Comparison of ENCODE assay signal across 9 cellular contexts in the genomic region with DNA sequence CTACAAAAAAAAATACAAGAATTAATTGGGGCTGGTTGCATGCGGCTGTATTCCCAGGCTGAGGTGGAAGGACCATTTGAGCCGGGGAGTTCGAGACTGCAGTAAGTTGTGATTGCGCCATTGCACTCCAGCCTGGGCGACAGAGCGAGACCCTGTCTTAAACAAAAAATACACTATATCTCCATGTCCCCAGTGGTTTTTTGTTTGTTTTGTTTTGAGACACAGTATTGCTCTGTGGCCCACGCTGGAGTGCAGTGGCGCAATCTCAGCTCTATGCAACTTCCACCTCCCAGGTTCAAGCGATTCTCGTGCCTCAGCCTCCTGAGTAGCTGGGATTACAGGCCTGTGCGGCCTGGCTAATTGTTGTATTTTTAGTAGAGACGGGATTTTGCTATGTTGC. TPM values are rescaled to one million over a fixed set of nuclear protein-coding genes. Genes with fewer than 3 reads are reported as not detected.
DNase-seq lines count a peak whose midpoint lies in the region; ATAC-seq, FAIRE-seq and TF ChIP-seq lines count a peak whose summit lies in the region.
"Had no signal": no experiment of that assay in that cellular context is flagged by ENCODE, and none has a peak within 500 bp of the region (broad histone marks: within the 10 kb centered on the region; RNA-seq: fewer than 3 reads in every experiment).

No MANE protein-coding gene starts in this region.

- H3K9ac ChIP-seq in keratinocyte (ENCODE audit: control insufficient read depth, extremely low read depth, insufficient read depth, low read length), result peak overlapping the region; percentile 94

- peak overlapping the region; percentile 85 to 99 (median 93) for H3K4me3 ChIP-seq in keratinocyte (ENCODE audit: control insufficient read depth in 2 of 3, extremely low read depth in 1 of 3, insufficient read depth in 2 of 3, low read depth in 1 of 3, low read length in 3 of 3)
- H3K4me3 ChIP-seq in thoracic aorta, result peak overlapping the region; percentile 94

- no peaks in the 10 kb centered on the region for H4K20me1 ChIP-seq in keratinocyte (ENCODE audit: control insufficient read depth, extremely low read depth, insufficient read depth, low read length)

- H3K27me3 ChIP-seq in keratinocyte (ENCODE audit: control insufficient read depth, extremely low read depth, insufficient read depth, low read length), result no peaks in the 10 kb centered on the region
- no peaks in the 10 kb centered on the region for H3K27me3 ChIP-seq in thoracic aorta (replicated peaks; ENCODE audit: insufficient read depth)

- in situ Hi-C loops in G401 (cut with HindIII; ENCODE audit: low sequenced_read_pairs), result no loop called here

- H3K4me1 ChIP-seq in keratinocyte (ENCODE audit: control insufficient read depth, extremely low read depth, insufficient read depth, low read length) (peaks cover 27% of the 10 kb centered on the region), thoracic aorta (ENCODE audit: control insufficient read depth in 1 of 2, low read depth in 2 of 2) (peaks cover 13 to 24% of the 10 kb centered on the region in 2 donors)

- H3K27ac Mint-ChIP-seq in activated CD8-positive, alpha-beta memory T cell treated with anti-CD3 and anti-CD28 coated beads, Interleukin-2, amount 10 ng/mL, durations not matched to agents 7 days and 5 days, result peak overlapping the region; percentile 79
- H3K27ac Mint-ChIP-seq in activated T-helper 17 cell treated with anti-CD3 and anti-CD28 coated beads, Interleukin-2, amount 50 U/mL, for 72 hours, result peak overlapping the region; percentile 98

- H3K9me1 ChIP-seq in keratinocyte (ENCODE audit: control insufficient read depth, extremely low read depth, insufficient read depth, low read length), result peaks cover 4% of the 10 kb centered on the region

- H3K27ac ChIP-seq in keratinocyte (ENCODE audit: control insufficient read depth, insufficient read depth, low read length), result no peak overlapping the region
- H3K27ac ChIP-seq in thoracic aorta, result no peak overlapping the region

- H3K4me1 Mint-ChIP-seq in activated CD8-positive, alpha-beta memory T cell treated with anti-CD3 and anti-CD28 coated beads, Interleukin-2, amount 10 ng/mL, durations not matched to agents 7 days and 5 days, result peaks cover 29% of the 10 kb centered on the region
- H3K4me1 Mint-ChIP-seq in activated T-helper 17 cell treated with anti-CD3 and anti-CD28 coated beads, Interleukin-2, amount 50 U/mL, for 72 hours, result peaks cover 8% of the 10 kb centered on the region

- H3K36me3 ChIP-seq in keratinocyte (ENCODE audit: control insufficient read depth in 2 of 2, extremely low read depth in 1 of 2, insufficient read depth in 2 of 2, low read length in 2 of 2) (peaks cover 3 to 28% of the 10 kb centered on the region in 2 experiments), thoracic aorta (peaks cover 27% of the 10 kb centered on the region)

- H2AFZ ChIP-seq in keratinocyte (ENCODE audit: control insufficient read depth, low read length), result no peak overlapping the region

- H3K4me2 ChIP-seq in keratinocyte (ENCODE audit: control insufficient read depth, extremely low read depth, insufficient read depth, low read depth, low read length), result peak overlapping the region; percentile 93

- H3K79me2 ChIP-seq in keratinocyte (ENCODE audit: control insufficient read depth, insufficient read depth, low read length), result peaks cover 36% of the 10 kb centered on the region

- DNase-seq in activated CD8-positive, alpha-beta memory T cell treated with anti-CD3 and anti-CD28 coated beads, Interleukin-2, amount 10 ng/mL, durations not matched to agents 7 days and 5 days, result no peak
- no peak for DNase-seq in activated CD8-positive, alpha-beta memory T cell treated with anti-CD3 and anti-CD28 coated beads, Interleukin-2, amount 50 U/mL, for 4 hours
- DNase-seq in keratinocyte (ENCODE audit: low read depth, low spot score) (no peak), thoracic aorta (ENCODE audit: low spot score) (no peak), G401 (ENCODE audit: low spot score) (no peak), NCI-H2171 (lab: John Stamatoyannopoulos, UW) (no peak)
- DNase-seq: DMS 273 treated with DMSO at 0.1 percent for 48 hours had no signal

- no peaks in the 10 kb centered on the region for H3K27me3 Mint-ChIP-seq in activated CD8-positive, alpha-beta memory T cell treated with anti-CD3 and anti-CD28 coated beads, Interleukin-2, amount 10 ng/mL, durations not matched to agents 7 days and 5 days
- no peaks in the 10 kb centered on the region for H3K27me3 Mint-ChIP-seq in activated T-helper 17 cell treated with anti-CD3 and anti-CD28 coated beads, Interleukin-2, amount 50 U/mL, for 72 hours

- dilution Hi-C loops in keratinocyte (cut with MboI; ENCODE audit: extremely low pct_ligation_motif_present, low sequenced_read_pairs), result no loop called here

- H3K4me3 Mint-ChIP-seq in activated CD8-positive, alpha-beta memory T cell treated with anti-CD3 and anti-CD28 coated beads, Interleukin-2, amount 10 ng/mL, durations not matched to agents 7 days and 5 days, result peak overlapping the region; percentile 92
- H3K4me3 Mint-ChIP-seq in activated T-helper 17 cell treated with anti-CD3 and anti-CD28 coated beads, Interleukin-2, amount 50 U/mL, for 72 hours, result peak overlapping the region; percentile 88

- FAIRE-seq in keratinocyte (lab: Jason Lieb, UNC), result no peak

- TF ChIP-seq CTCF in keratinocyte (optimal IDR thresholded peaks at IDR 0.05 in 1 of 3, IDR thresholded peaks at IDR 0.05 in 1 of 3, conservative IDR thresholded peaks at IDR 0.05 in 1 of 3; ENCODE audit: extremely low read depth in 1 of 3, insufficient read depth in 2 of 3, low read length in 3 of 3), result no peak
- no peak for TF ChIP-seq CTCF in thoracic aorta (IDR thresholded peaks at IDR 0.05)

- no peak for ATAC-seq in activated CD8-positive, alpha-beta memory T cell treated with anti-CD3 and anti-CD28 coated beads, Interleukin-2, amount 10 ng/mL, durations not matched to agents 7 days and 5 days
- ATAC-seq in activated T-helper 17 cell treated with anti-CD3 and anti-CD28 coated beads, Interleukin-2, amount 50 U/mL, for 72 hours (replicated peaks), result no peak
- no peak for ATAC-seq in thoracic aorta (ENCODE audit: insufficient number of reproducible peaks, low FRiP score, low read depth)
- ATAC-seq in HG03571 (IDR thresholded peaks at IDR 0.05; ENCODE audit: unreplicated experiment), result no peak

- H3K9me3 ChIP-seq in keratinocyte (ENCODE audit: control insufficient read depth, low read depth, low read length) (no peaks in the 10 kb centered on the region), thoracic aorta (no peaks in the 10 kb centered on the region)

- CTCF ChIA-PET in activated CD8-positive, alpha-beta memory T cell treated with anti-CD3 and anti-CD28 coated beads, Interleukin-2, amount 10 ng/mL, durations not matched to agents 7 days and 5 days (lab: Charles Lee), result interaction anchor here (3.9 to 5.3 kb wide), 2 partner anchors 18 to 28 kb away, joined by 10 to 22 read pairs; no protein-coding TSS in a partner anchor

- H3K9me3 Mint-ChIP-seq in activated CD8-positive, alpha-beta memory T cell treated with anti-CD3 and anti-CD28 coated beads, Interleukin-2, amount 10 ng/mL, durations not matched to agents 7 days and 5 days (ENCODE audit: low read depth), result no peaks in the 10 kb centered on the region
- H3K9me3 Mint-ChIP-seq in activated T-helper 17 cell treated with anti-CD3 and anti-CD28 coated beads, Interleukin-2, amount 50 U/mL, for 72 hours, result no peaks in the 10 kb centered on the region

- peaks cover 6% of the 10 kb centered on the region for H3K36me3 Mint-ChIP-seq in activated CD8-positive, alpha-beta memory T cell treated with anti-CD3 and anti-CD28 coated beads, Interleukin-2, amount 10 ng/mL, durations not matched to agents 7 days and 5 days
- peaks cover 39% of the 10 kb centered on the region for H3K36me3 Mint-ChIP-seq in activated T-helper 17 cell treated with anti-CD3 and anti-CD28 coated beads, Interleukin-2, amount 50 U/mL, for 72 hours (ENCODE audit: low read depth)

RNA-seq across cellular contexts. Expression of gene COQ4, which starts 1.1 kb away (rescaled TPM):
- 10 to 100 TPM; 29.8 to 41.1 TPM for total RNA-seq in activated CD8-positive, alpha-beta memory T cell treated with anti-CD3 and anti-CD28 coated beads, Interleukin-2, amount 10 ng/mL, durations not matched to agents 7 days and 5 days
- 10 to 100 TPM; 30.8 to 44.4 TPM for total RNA-seq in activated T-helper 17 cell treated with anti-CD3 and anti-CD28 coated beads, Interleukin-2, amount 50 U/mL, for 72 hours
- 32.6 to 39.8 TPM (median 33.4 TPM) in 3 replicates for polyA plus RNA-seq in keratinocyte
- 9.3 TPM for polyA plus RNA-seq in keratinocyte (2011; ENCODE audit: low read depth)
- 20.0 and 33.2 TPM in 2 replicates for polyA plus RNA-seq in keratinocyte (2011; cell fraction: cytosol; rRNA removed)
- polyA plus RNA-seq in keratinocyte (2011; cell fraction: nucleus; rRNA removed), result 62.1 and 78.2 TPM in 2 replicates
- polyA plus RNA-seq in keratinocyte (2012; ENCODE audit: low replicate concordance), result 30.5 and 33.2 TPM in 2 replicates
- 24.2 to 32.6 TPM (median 31.0 TPM) in 3 replicates for polyA minus RNA-seq in keratinocyte
- polyA minus RNA-seq in keratinocyte (2011; cell fraction: cytosol; rRNA and poly(A)+ RNA removed), result 33.8 TPM
- 18.9 and 26.2 TPM in 2 replicates for polyA minus RNA-seq in keratinocyte (2011; cell fraction: nucleus; rRNA and poly(A)+ RNA removed)
- total RNA-seq in thoracic aorta, result 10 to 100 TPM; 28.7 to 40.1 TPM
- total RNA-seq in G401 (2014; rRNA removed; shearing (Covaris generic)), result 35.0 and 44.3 TPM in 2 replicates

RNA-seq across cellular contexts. Expression of gene TRUB2, which starts 1.5 kb away (rescaled TPM):
- total RNA-seq in activated CD8-positive, alpha-beta memory T cell treated with anti-CD3 and anti-CD28 coated beads, Interleukin-2, amount 10 ng/mL, durations not matched to agents 7 days and 5 days, result 10 to 100 TPM; 22.3 to 34.2 TPM
- total RNA-seq in activated T-helper 17 cell treated with anti-CD3 and anti-CD28 coated beads, Interleukin-2, amount 50 U/mL, for 72 hours, result 10 to 100 TPM; 22.6 to 35.2 TPM
- polyA plus RNA-seq in keratinocyte, result 15.5 to 25.8 TPM (median 17.2 TPM) in 3 replicates
- polyA plus RNA-seq in keratinocyte (2011; ENCODE audit: low read depth), result 12.6 TPM
- polyA plus RNA-seq in keratinocyte (2011; cell fraction: cytosol; rRNA removed), result 12.7 and 14.5 TPM in 2 replicates
- 13.6 and 14.5 TPM in 2 replicates for polyA plus RNA-seq in keratinocyte (2011; cell fraction: nucleus; rRNA removed)
- polyA plus RNA-seq in keratinocyte (2012; ENCODE audit: low replicate concordance), result 17.4 and 26.2 TPM in 2 replicates
- 17.7 to 27.2 TPM (median 22.5 TPM) in 3 replicates for polyA minus RNA-seq in keratinocyte
- 13.8 TPM for polyA minus RNA-seq in keratinocyte (2011; cell fraction: cytosol; rRNA and poly(A)+ RNA removed)
- 9.0 and 10.5 TPM in 2 replicates for polyA minus RNA-seq in keratinocyte (2011; cell fraction: nucleus; rRNA and poly(A)+ RNA removed)
- total RNA-seq in thoracic aorta, result 1 to 10 TPM; 7.4 to 8.4 TPM
- total RNA-seq in G401 (2014; rRNA removed; shearing (Covaris generic)), result 28.2 and 31.8 TPM in 2 replicates

RNA-seq across cellular contexts. Expression of gene SLC27A4, which starts 16.5 kb away (rescaled TPM):
- 10 to 100 TPM; 19.3 to 26.1 TPM for total RNA-seq in activated CD8-positive, alpha-beta memory T cell treated with anti-CD3 and anti-CD28 coated beads, Interleukin-2, amount 10 ng/mL, durations not matched to agents 7 days and 5 days
- 10 to 100 TPM in 1 of 2 donors, 1 to 10 TPM in 1; 7.7 to 22.3 TPM for total RNA-seq in activated T-helper 17 cell treated with anti-CD3 and anti-CD28 coated beads, Interleukin-2, amount 50 U/mL, for 72 hours
- polyA plus RNA-seq in keratinocyte, result 17.3 to 30.2 TPM (median 21.4 TPM) in 3 replicates
- polyA plus RNA-seq in keratinocyte (2011; ENCODE audit: low read depth), result 13.3 TPM
- 13.4 and 25.3 TPM in 2 replicates for polyA plus RNA-seq in keratinocyte (2011; cell fraction: cytosol; rRNA removed)
- 44.0 and 48.8 TPM in 2 replicates for polyA plus RNA-seq in keratinocyte (2011; cell fraction: nucleus; rRNA removed)
- 34.4 and 36.0 TPM in 2 replicates for polyA plus RNA-seq in keratinocyte (2012; ENCODE audit: low replicate concordance)
- 31.8 to 73.8 TPM (median 32.6 TPM) in 3 replicates for polyA minus RNA-seq in keratinocyte
- polyA minus RNA-seq in keratinocyte (2011; cell fraction: cytosol; rRNA and poly(A)+ RNA removed), result 48.5 TPM
- polyA minus RNA-seq in keratinocyte (2011; cell fraction: nucleus; rRNA and poly(A)+ RNA removed), result 54.5 and 59.6 TPM in 2 replicates
- 10 to 100 TPM; 20.9 to 36.8 TPM for total RNA-seq in thoracic aorta
- total RNA-seq in G401 (2014; rRNA removed; shearing (Covaris generic)), result 48.7 and 49.0 TPM in 2 replicates

RNA-seq across cellular contexts. Expression of gene URM1, which starts 47.4 kb away (rescaled TPM):
- 10 to 100 TPM; 61.4 to 81.0 TPM for total RNA-seq in activated CD8-positive, alpha-beta memory T cell treated with anti-CD3 and anti-CD28 coated beads, Interleukin-2, amount 10 ng/mL, durations not matched to agents 7 days and 5 days
- total RNA-seq in activated T-helper 17 cell treated with anti-CD3 and anti-CD28 coated beads, Interleukin-2, amount 50 U/mL, for 72 hours, result 10 to 100 TPM; 41.4 to 83.5 TPM
- 29.1 to 32.4 TPM (median 31.1 TPM) in 3 replicates for polyA plus RNA-seq in keratinocyte
- 16.3 TPM for polyA plus RNA-seq in keratinocyte (2011; ENCODE audit: low read depth)
- polyA plus RNA-seq in keratinocyte (2011; cell fraction: cytosol; rRNA removed), result 36.1 and 42.7 TPM in 2 replicates
- 26.5 and 29.4 TPM in 2 replicates for polyA plus RNA-seq in keratinocyte (2011; cell fraction: nucleus; rRNA removed)
- 32.5 and 33.6 TPM in 2 replicates for polyA plus RNA-seq in keratinocyte (2012; ENCODE audit: low replicate concordance)
- polyA minus RNA-seq in keratinocyte, result 28.4 to 49.4 TPM (median 35.9 TPM) in 3 replicates
- polyA minus RNA-seq in keratinocyte (2011; cell fraction: cytosol; rRNA and poly(A)+ RNA removed), result 29.2 TPM
- 6.3 and 6.9 TPM in 2 replicates for polyA minus RNA-seq in keratinocyte (2011; cell fraction: nucleus; rRNA and poly(A)+ RNA removed)
- 10 to 100 TPM; 25.3 to 71.8 TPM for total RNA-seq in thoracic aorta
- total RNA-seq in G401 (2014; rRNA removed; shearing (Covaris generic)), result 58.2 and 61.5 TPM in 2 replicates

RNA-seq across cellular contexts. Expression of gene SWI5, which starts 47.7 kb away (rescaled TPM):
- total RNA-seq in activated CD8-positive, alpha-beta memory T cell treated with anti-CD3 and anti-CD28 coated beads, Interleukin-2, amount 10 ng/mL, durations not matched to agents 7 days and 5 days, result 10 to 100 TPM; 11.8 to 12.1 TPM
- 10 to 100 TPM; 12.1 to 14.9 TPM for total RNA-seq in activated T-helper 17 cell treated with anti-CD3 and anti-CD28 coated beads, Interleukin-2, amount 50 U/mL, for 72 hours
- polyA plus RNA-seq in keratinocyte, result 35.9 to 39.4 TPM (median 38.4 TPM) in 3 replicates
- 12.2 TPM for polyA plus RNA-seq in keratinocyte (2011; ENCODE audit: low read depth)
- polyA plus RNA-seq in keratinocyte (2011; cell fraction: cytosol; rRNA removed), result 38.5 and 47.9 TPM in 2 replicates
- 18.9 and 20.7 TPM in 2 replicates for polyA plus RNA-seq in keratinocyte (2011; cell fraction: nucleus; rRNA removed)
- polyA plus RNA-seq in keratinocyte (2012; ENCODE audit: low replicate concordance), result 24.8 and 28.2 TPM in 2 replicates
- 7.8 to 17.7 TPM (median 13.3 TPM) in 3 replicates for polyA minus RNA-seq in keratinocyte
- polyA minus RNA-seq in keratinocyte (2011; cell fraction: cytosol; rRNA and poly(A)+ RNA removed), result 14.6 TPM
- polyA minus RNA-seq in keratinocyte (2011; cell fraction: nucleus; rRNA and poly(A)+ RNA removed), result 3.9 and 4.0 TPM in 2 replicates
- total RNA-seq in thoracic aorta, result 10 to 100 TPM; 12.0 to 26.8 TPM
- 25.9 and 31.0 TPM in 2 replicates for total RNA-seq in G401 (2014; rRNA removed; shearing (Covaris generic))
